ENCODE assay signal across 11 cellular contexts in genomic region chr17:59151591-59151990, GRCh38. TPM values are rescaled to one million over a fixed set of nuclear protein-coding genes. Genes with fewer than 3 reads are reported as not detected.
A peak's percentile ranks its signal among the peaks of the same experiment; 100 is the strongest.
DNase-seq lines count a peak whose midpoint lies in the region; ATAC-seq and TF ChIP-seq lines count a peak whose summit lies in the region.
"Had no signal": no experiment of that assay in that cellular context is flagged by ENCODE, and none has a peak within 500 bp of the region (broad histone marks: within the 10 kb centered on the region; RNA-seq: fewer than 3 reads in every experiment).

No MANE protein-coding gene starts in this region.

- H3K36me3 Mint-ChIP-seq in CD4-positive, alpha-beta T cell (ENCODE audit: low read depth): no peaks in the 10 kb centered on the region
- peaks cover 4% of the 10 kb centered on the region; the same call in 1 of the 2 replicates for H3K36me3 Mint-ChIP-seq in HFFc6 (ENCODE audit: low read depth)

- no peaks in the 10 kb centered on the region for H3K9me3 ChIP-seq in CD4-positive, alpha-beta T cell (ENCODE audit: control insufficient read depth, low read length)
- H3K9me3 ChIP-seq in iPS-20b (ENCODE audit: insufficient read depth, low read depth, low read length): no peaks in the 10 kb centered on the region
- H3K9me3 ChIP-seq: colonic mucosa had no signal

- ATAC-seq in CD4-positive, alpha-beta T cell (ENCODE audit: poor library complexity): no peak
- ATAC-seq in GM21576 (IDR thresholded peaks at IDR 0.05; ENCODE audit: unreplicated experiment): no peak

- no peaks in the 10 kb centered on the region for H3K27me3 ChIP-seq in CD4-positive, alpha-beta T cell (ENCODE audit: control insufficient read depth, insufficient read depth, low read length)
- no peaks in the 10 kb centered on the region for H3K27me3 ChIP-seq in iPS-20b (ENCODE audit: insufficient read depth, low read length)
- H3K27me3 ChIP-seq: colonic mucosa had no signal

- no peaks in the 10 kb centered on the region for H3K27me3 Mint-ChIP-seq in CD4-positive, alpha-beta T cell
- H3K27me3 Mint-ChIP-seq in HFFc6 (ENCODE audit: insufficient read depth): no peaks in the 10 kb centered on the region

- H3K9me3 Mint-ChIP-seq in CD4-positive, alpha-beta T cell: no peaks in the 10 kb centered on the region
- H3K9me3 Mint-ChIP-seq in HFFc6: no peaks in the 10 kb centered on the region

- POLR2A ChIA-PET in CD4-positive, alpha-beta T cell (lab: Charles Lee): interaction anchor here (2.4 kb wide), 1 partner anchor 45 kb away, joined by 14 read pairs; the partner anchor contains the start of gene TRIM37

- intact Hi-C loops in CD4-positive, alpha-beta T cell (cut with DNase I, micrococcal nuclease): loop anchor here in 1 of 2 experiments (10.0 kb wide), 3 partner anchors 413 to 1897 kb away; partner anchors contain the start of genes DHX40, MSI2, RAD51C and TEX14

- TF ChIP-seq CTCF in CD4-positive, alpha-beta T cell (IDR thresholded peaks at IDR 0.05): no peak
- TF ChIP-seq CTCF in HFFc6 (IDR thresholded peaks at IDR 0.05): no peak

- H3K27ac Mint-ChIP-seq in CD4-positive, alpha-beta T cell: peak overlapping the region; percentile 60
- peak overlapping the region; percentile 85; the same call in 1 of the 2 replicates for H3K27ac Mint-ChIP-seq in HFFc6

- no peak overlapping the region for H3K27ac ChIP-seq in CD4-positive, alpha-beta T cell (ENCODE audit: low read depth, low read length)
- H3K27ac ChIP-seq in iPS-20b (ENCODE audit: low read length): no peak overlapping the region
- H3K27ac ChIP-seq: colonic mucosa had no signal

- H3K36me3 ChIP-seq in iPS-20b (ENCODE audit: insufficient read depth, low read depth, low read length): no peaks in the 10 kb centered on the region
- H3K36me3 ChIP-seq: colonic mucosa had no signal

- H3K4me1 Mint-ChIP-seq in CD4-positive, alpha-beta T cell (ENCODE audit: low read depth): peaks cover 50% of the 10 kb centered on the region
- peaks cover 53% of the 10 kb centered on the region for H3K4me1 Mint-ChIP-seq in HFFc6 (ENCODE audit: low read depth)

- H3K4me1 ChIP-seq in iPS-20b (ENCODE audit: insufficient read depth, low read length): peaks cover 26% of the 10 kb centered on the region
- H3K4me1 ChIP-seq: colonic mucosa had no signal

- H3K4me3 ChIP-seq in iPS-20b (ENCODE audit: low read length): peak overlapping the region; percentile 44; the same call in 1 of the 2 replicates
- H3K4me3 ChIP-seq: colonic mucosa, skin epidermis had no signal

- CTCF ChIA-PET in CD4-positive, alpha-beta T cell (lab: Charles Lee): interaction anchor here (1.6 kb wide), 1 partner anchor 45 kb away, joined by 3 read pairs; the partner anchor contains the start of gene TRIM37

- peak overlapping the region; percentile 38 for H3K4me3 Mint-ChIP-seq in CD4-positive, alpha-beta T cell
- H3K4me3 Mint-ChIP-seq in HFFc6: no peak overlapping the region; the same call in 1 of the 2 replicates

- H3K9ac ChIP-seq in iPS-20b (ENCODE audit: low read depth, low read length): peak overlapping the region; percentile 50; the same call in 1 of the 2 replicates

- DNase-seq in CD4-positive, alpha-beta T cell: no peak
- DNase-seq in HFFc6: no peak
- peak; percentile 67 for DNase-seq in amniotic epithelial cell (ENCODE audit: low read depth)
- DNase-seq in stimulated activated CD4-positive, alpha-beta T cell treated with anti-CD3 and anti-CD28 coated beads, Interleukin-4, amount 100 ng/mL, for 24 hours: no peak
- DNase-seq in effector CD4-positive, alpha-beta T cell: no peak
- no peak for DNase-seq in NCI-H2196 treated with DMSO at 0.1 percent for 48 hours (lab: John Stamatoyannopoulos, UW; ENCODE audit: unreplicated experiment)
- DNase-seq: colonic mucosa, GDM1 had no signal

RNA-seq across cellular contexts. Expression of gene SKA2, which starts 3.4 kb away (rescaled TPM):
- 1 to 10 TPM; 5.2 to 7.7 TPM for total RNA-seq in CD4-positive, alpha-beta T cell
- 100 to 1,000 TPM in 1 of 6 experiments, 10 to 100 TPM in 5; 65.4 to 102 (median 96.6) TPM for total RNA-seq in HFFc6 (2021; fragmentation: NEBNext Ultra II Directional; extraction: Animal tissue kit (Norgen Biotek cat#: 25700))

RNA-seq across cellular contexts. Expression of gene PRR11, which starts 4.0 kb away (rescaled TPM):
- total RNA-seq in CD4-positive, alpha-beta T cell: under 1 TPM; 0.69 to 0.92 TPM
- 10 to 100 TPM; 30.8 to 78.9 (median 72.7) TPM for total RNA-seq in HFFc6 (2021; fragmentation: NEBNext Ultra II Directional; extraction: Animal tissue kit (Norgen Biotek cat#: 25700))

RNA-seq across cellular contexts. Expression of gene TRIM37, which starts 44.9 kb away (rescaled TPM):
- total RNA-seq in CD4-positive, alpha-beta T cell: 10 to 100 TPM; 16.8 to 18.0 TPM
- 10 to 100 TPM; 21.5 to 25.0 (median 23.7) TPM for total RNA-seq in HFFc6 (2021; fragmentation: NEBNext Ultra II Directional; extraction: Animal tissue kit (Norgen Biotek cat#: 25700))

RNA-seq across cellular contexts. Expression of gene SMG8, which starts 58.2 kb away (rescaled TPM):
- 10 to 100 TPM; 15.3 to 16.8 TPM for total RNA-seq in CD4-positive, alpha-beta T cell
- 10 to 100 TPM; 15.6 to 22.2 (median 18.5) TPM for total RNA-seq in HFFc6 (2021; fragmentation: NEBNext Ultra II Directional; extraction: Animal tissue kit (Norgen Biotek cat#: 25700))

Comparison
In these comparisons a context has a peak if more than half of its experiments do, and no peak if none do; other contexts are left out.
1. RNA of gene SKA2, which starts 3.4 kb away (total RNA-seq): 65.4 to 102 TPM in HFFc6; 5.2 to 7.7 TPM in CD4-positive, alpha-beta T cell; every median in the first group is over 4 times any median in the second.
2. RNA of gene PRR11, which starts 4.0 kb away (total RNA-seq): 30.8 to 78.9 TPM in HFFc6; 0.69 to 0.92 TPM in CD4-positive, alpha-beta T cell; every median in the first group is over 10 times any median in the second.